ENCODE assay signal across 3 cellular contexts in the genomic region with DNA sequence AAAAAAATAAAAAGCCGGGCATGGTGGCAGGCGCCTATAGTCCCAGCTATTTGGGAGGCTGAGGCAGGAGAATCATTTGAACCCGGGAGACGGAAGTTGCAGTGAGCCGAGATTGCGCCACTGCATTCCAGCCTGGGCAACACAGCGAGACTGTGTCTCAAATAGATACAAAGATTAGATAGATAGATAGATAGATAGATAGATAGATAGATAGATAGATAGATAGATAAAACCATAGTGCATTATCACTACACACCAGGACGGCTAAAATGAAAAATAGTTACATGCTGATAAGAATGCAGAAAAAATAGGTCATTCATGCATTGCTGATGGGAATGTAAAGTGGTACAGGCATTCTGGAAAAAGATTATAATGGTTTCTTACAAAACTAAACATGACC. TPM values are rescaled to one million over a fixed set of nuclear protein-coding genes. Genes with fewer than 3 reads are reported as not detected.
DNase-seq lines count a peak whose midpoint lies in the region; ATAC-seq, FAIRE-seq and TF ChIP-seq lines count a peak whose summit lies in the region.
"Not testable (repeated sequence)": the region's sequence is repeated elsewhere in the genome, so short reads cannot be mapped to it uniquely, and the experiment has no call there.

No MANE protein-coding gene starts in this region.

- not testable (repeated sequence) for H3K27ac ChIP-seq in K562 (ENCODE audit: extremely low read depth, low read depth, low read length); trophoblast cell (ENCODE audit: low read depth, low read length)

- not testable (repeated sequence) for H2BK120ac ChIP-seq in trophoblast cell (ENCODE audit: insufficient read depth, low read length, poor library complexity)

- not testable (repeated sequence) for H3K14ac ChIP-seq in trophoblast cell (ENCODE audit: low read length)

- not testable (repeated sequence) for TF ChIP-seq RAD21 in K562 (CRISPR knock-in tag; conservative IDR thresholded peaks at IDR 0.05 in 1 of 2, IDR thresholded peaks at IDR 0.05 in 1 of 2)

- BruUV-seq in K562 (replicated peaks; lab: Mats Ljungman, UMichigan), result not testable (repeated sequence)

- in situ Hi-C loops in K562 (cut with MboI), result not testable (repeated sequence)

- H3K4me3 Mint-ChIP-seq in central memory CD8-positive, alpha-beta T cell, result not testable (repeated sequence)

- not testable (repeated sequence) for H3K23ac ChIP-seq in trophoblast cell (ENCODE audit: low read length)

- H2BK12ac ChIP-seq in trophoblast cell (ENCODE audit: low read length), result not testable (repeated sequence)

- not testable (repeated sequence) for TF ChIP-seq CTCF in K562 (IDR thresholded peaks at IDR 0.05 in 2 of 3, conservative IDR thresholded peaks at IDR 0.05 in 1 of 3; ENCODE audit: insufficient read depth in 2 of 3, low read depth in 1 of 3, low read length in 3 of 3)

- not testable (repeated sequence) for H3K9me1 ChIP-seq in K562 (ENCODE audit: control insufficient read depth, insufficient read depth, low read length)

- TF ChIP-seq POLR2A in K562 (conservative IDR thresholded peaks at IDR 0.05), result not testable (repeated sequence)

- H3K4me1 Mint-ChIP-seq in central memory CD8-positive, alpha-beta T cell, result not testable (repeated sequence)

- H2AFZ ChIP-seq in K562 (ENCODE audit: low read depth, low read length); trophoblast cell (ENCODE audit: insufficient read depth, low read length, poor library complexity): not testable (repeated sequence)

- H3K9ac ChIP-seq in K562 (ENCODE audit: insufficient read depth in 1 of 2, low read depth in 2 of 2, low read length in 2 of 2); trophoblast cell (ENCODE audit: low read length): not testable (repeated sequence)

- not testable (repeated sequence) for H3K27me3 ChIP-seq in K562 (ENCODE audit: control insufficient read depth in 2 of 2, insufficient read depth in 2 of 2, low read length in 2 of 2); trophoblast cell (ENCODE audit: insufficient read depth, low read length)

- not testable (repeated sequence) for H3K36me3 Mint-ChIP-seq in central memory CD8-positive, alpha-beta T cell (ENCODE audit: insufficient read depth)

- not testable (repeated sequence) for H3K9me3 ChIP-seq in K562 (replicated peaks; ENCODE audit: control insufficient read depth, insufficient read depth, low read depth, low read length); trophoblast cell (ENCODE audit: insufficient read depth, low read depth, low read length)

- H3K4me1 ChIP-seq in K562 (replicated peaks in 1 of 2; ENCODE audit: control insufficient read depth in 2 of 2, insufficient read depth in 2 of 2, low read length in 2 of 2); trophoblast cell (ENCODE audit: control insufficient read depth in 1 of 2, insufficient read depth in 2 of 2, low read length in 2 of 2): not testable (repeated sequence)

- not testable (repeated sequence) for H3K79me1 ChIP-seq in trophoblast cell (ENCODE audit: low read length)

- H3K27me3 Mint-ChIP-seq in central memory CD8-positive, alpha-beta T cell, result not testable (repeated sequence)

- H3K36me3 ChIP-seq in K562 (ENCODE audit: control insufficient read depth, insufficient read depth, low read length); trophoblast cell (ENCODE audit: control insufficient read depth in 1 of 2, insufficient read depth in 2 of 2, low read length in 2 of 2): not testable (repeated sequence)

- not testable (repeated sequence) for TF ChIP-seq EP300 in K562 (IDR thresholded peaks at IDR 0.05; ENCODE audit: low read length)

- H2BK5ac ChIP-seq in trophoblast cell (ENCODE audit: low read depth, low read length, poor library complexity), result not testable (repeated sequence)

- intact Hi-C loops in K562 (cut with micrococcal nuclease), result not testable (repeated sequence)

- not testable (repeated sequence) for H2AK5ac ChIP-seq in trophoblast cell (ENCODE audit: low read length)

- ATAC-seq in K562; central memory CD8-positive, alpha-beta T cell (replicated peaks; ENCODE audit: extremely low read depth, poor library complexity, severe bottlenecking): not testable (repeated sequence)

- H3K4me2 ChIP-seq in K562 (ENCODE audit: insufficient read depth, low read length); trophoblast cell (ENCODE audit: low read length): not testable (repeated sequence)

- peak overlapping the region; percentile 65 for H3K27ac Mint-ChIP-seq in central memory CD8-positive, alpha-beta T cell (ENCODE audit: low read depth)

- FAIRE-seq in K562 (lab: Jason Lieb, UNC), result not testable (repeated sequence)

- H4K8ac ChIP-seq in trophoblast cell (ENCODE audit: low read depth, low read length), result not testable (repeated sequence)

- not testable (repeated sequence) for H3K18ac ChIP-seq in trophoblast cell (ENCODE audit: low read length)

- not testable (repeated sequence) for H3K4ac ChIP-seq in trophoblast cell (ENCODE audit: low read depth, low read length)

- WGBS in K562 (ENCODE audit: insufficient coverage, low coverage, missing lambda C conversion rate), result 83% methylated on average over 8 of the region's 8 CpGs
- WGBS in trophoblast cell (ENCODE audit: extremely low coverage, insufficient coverage, insufficient read length), result no CpG with 5 or more reads among the region's 8 CpGs

- not testable (repeated sequence) for H3K4me3 ChIP-seq in K562; trophoblast cell (ENCODE audit: low read depth, low read length)

- H4K91ac ChIP-seq in trophoblast cell (ENCODE audit: low read depth, low read length), result not testable (repeated sequence)

- DNase-seq in K562 (ENCODE audit: extremely low read depth in 1 of 4, low spot score in 3 of 4); central memory CD8-positive, alpha-beta T cell (ENCODE audit: low spot score in 2 of 2): not testable (repeated sequence)
- DNase-seq in trophoblast cell, result peak; percentile 7 to 81

- not testable (repeated sequence) for H4K20me1 ChIP-seq in K562 (replicated peaks; ENCODE audit: control insufficient read depth, insufficient read depth, low read length)

- POLR2A ChIA-PET in K562 (lab: Yijun Ruan, JAX), result interaction anchor here (1.1 kb wide), 1 partner anchor 7 kb away, joined by 3 read pairs; no protein-coding TSS in a partner anchor

- CTCF ChIA-PET in K562 (lab: Yijun Ruan, JAX; ENCODE audit: low intra/inter-chr PET ratio), result not testable (repeated sequence)

- not testable (repeated sequence) for H3K9me3 Mint-ChIP-seq in central memory CD8-positive, alpha-beta T cell

- not testable (repeated sequence) for H4K12ac ChIP-seq in trophoblast cell (ENCODE audit: low read depth, low read length)

- not testable (repeated sequence) for H3K79me2 ChIP-seq in K562 (ENCODE audit: control insufficient read depth, insufficient read depth, low read length); trophoblast cell (ENCODE audit: control insufficient read depth, insufficient read depth, low read length, poor library complexity)

TF ChIP-seq in K562, 482 proteins besides CTCF, POLR2A, EP300 and RAD21:
- TF ChIP-seq DACH1 (IDR thresholded peaks at IDR 0.05; ENCODE audit: partially characterized antibody) (peak; percentile 99), GATAD2B (IDR thresholded peaks at IDR 0.05; ENCODE audit: borderline replicate concordance) (peak; percentile 75; the same call in 1 of the 2 replicates), MTA1 (IDR thresholded peaks at IDR 0.05; ENCODE audit: borderline replicate concordance) (peak; percentile 54; the same call in 1 of the 2 replicates), GATA2 (CRISPR knock-in tag; IDR thresholded peaks at IDR 0.05) (peak; percentile 52), GATAD2A (IDR thresholded peaks at IDR 0.05) (0 out of 2 replicates have a peak, but pooled peaks have one; percentile 41)
- TF ChIP-seq, protein P1, sequence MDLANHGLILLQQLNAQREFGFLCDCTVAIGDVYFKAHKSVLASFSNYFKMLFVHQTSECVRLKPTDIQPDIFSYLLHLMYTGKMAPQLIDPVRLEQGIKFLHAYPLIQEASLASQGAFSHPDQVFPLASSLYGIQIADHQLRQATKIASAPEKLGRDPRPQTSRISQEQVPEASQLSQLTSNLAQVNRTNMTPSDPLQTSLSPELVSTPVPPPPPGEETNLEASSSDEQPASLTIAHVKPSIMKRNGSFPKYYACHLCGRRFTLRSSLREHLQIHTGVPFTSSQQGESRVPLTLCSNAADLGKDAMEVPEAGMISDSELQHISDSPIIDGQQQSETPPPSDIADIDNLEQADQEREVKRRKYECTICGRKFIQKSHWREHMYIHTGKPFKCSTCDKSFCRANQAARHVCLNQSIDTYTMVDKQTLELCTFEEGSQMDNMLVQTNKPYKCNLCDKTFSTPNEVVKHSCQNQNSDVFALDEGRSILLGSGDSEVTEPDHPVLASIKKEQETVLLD (IDR thresholded peaks at IDR 0.05), result peak; percentile 75; the same call in 1 of the 2 replicates

RNA-seq across cellular contexts. Expression of a gene that starts 59.7 kb away (rescaled TPM):
- total RNA-seq in K562 (2011; cell fraction: chromatin; rRNA removed; ENCODE audit: low replicate concordance), result 22.4 and 50.3 TPM in 2 replicates
- total RNA-seq in K562 (2011; cell fraction: nucleolus; rRNA removed), result 13.2 and 13.8 TPM in 2 replicates
- total RNA-seq in K562 (2011; cell fraction: nucleoplasm; rRNA removed), result 32.0 and 70.5 TPM in 2 replicates
- total RNA-seq in K562 (2014; rRNA removed) (18.6 and 19.7 TPM in 2 replicates), K562 (2014; rRNA removed; fragmentation: Illumina TruSeq; extraction: Trizol) (36.7 and 43.5 TPM in 2 replicates), K562 (2015; rRNA removed; fragmentation: Illumina TruSeq; extraction: Trizol) (37.7 and 43.4 TPM in 2 replicates), K562 (2021) (23.0 and 25.2 TPM in 2 replicates)
- polyA plus RNA-seq in K562 (2011; rRNA removed) (42.5 and 53.3 TPM in 2 replicates), K562 (2014; fragmentation: Illumina TruSeq; extraction: Trizol) (32.3 and 36.9 TPM in 2 replicates), K562 (2014; fragmentation: Nextera tagmentation; extraction: Ambion mirVana) (10 to 100 TPM; 41.5 to 44.9 TPM), K562 (2014; rRNA removed) (27.6 and 29.5 TPM in 2 replicates)
- 16.1 and 27.9 TPM in 2 replicates for polyA plus RNA-seq in K562 (2011; cell fraction: cytosol; rRNA removed)
- polyA plus RNA-seq in K562 (2011; cell fraction: nucleus; rRNA removed), result 13.7 and 14.4 TPM in 2 replicates
- 29.7 and 43.6 TPM in 2 replicates for polyA plus RNA-seq in K562 (2012)
- 38.9 and 41.3 TPM in 2 replicates for polyA minus RNA-seq in K562 (2011; rRNA and poly(A)+ RNA removed)
- polyA minus RNA-seq in K562 (2011; cell fraction: cytosol; rRNA and poly(A)+ RNA removed), result 14.1 and 21.8 TPM in 2 replicates
- polyA minus RNA-seq in K562 (2011; cell fraction: nucleus; rRNA and poly(A)+ RNA removed), result 19.5 and 36.3 TPM in 2 replicates
- polyA plus RNA-seq in trophoblast cell (2013), result 21.6 and 22.8 TPM in 2 replicates
